12 cellular contexts compared by ENCODE assay signal in genomic region chr13:110925023-110925608, GRCh38. TPM values are rescaled to one million over a fixed set of nuclear protein-coding genes. Genes with fewer than 3 reads are reported as not detected.
DNase-seq lines count a peak whose midpoint lies in the region; ATAC-seq, FAIRE-seq and TF ChIP-seq lines count a peak whose summit lies in the region.
"Had no signal": no experiment of that assay in that cellular context is flagged by ENCODE, and none has a peak within 500 bp of the region (broad histone marks: within the 10 kb centered on the region; RNA-seq: fewer than 3 reads in every experiment).

No MANE protein-coding gene starts in this region.

- TF ChIP-seq RAD21 in A549 (conservative IDR thresholded peaks at IDR 0.05 in 1 of 2, IDR thresholded peaks at IDR 0.05 in 1 of 2), result peak in 1 of 2 experiments; percentile 25; a peak in 1 of 5 replicates

- no peaks in the 10 kb centered on the region for H3K4me1 ChIP-seq in A549

- 68% methylated on average over 8 of the region's 8 CpGs for WGBS in A549 (ENCODE audit: missing lambda C conversion rate)

- TF ChIP-seq POLR2A in A549 (IDR thresholded peaks at IDR 0.05; ENCODE audit: low read length), result no peak

- DNase-seq in A549 (ENCODE audit: low read depth in 1 of 2, low spot score in 1 of 2) (no peak), GM10266 (ENCODE audit: extremely low spot score) (no peak), RPMI7951 (ENCODE audit: low read depth) (peak; percentile 34), fibroblast of the aortic adventitia (ENCODE audit: low read depth) (no peak), urothelium cell line (ENCODE audit: low spot score) (no peak), NCI-H2081 (lab: John Stamatoyannopoulos, UW) (no peak), LoVo (ENCODE audit: low spot score) (no peak), epidermal melanocyte (ENCODE audit: insufficient read length, low spot score) (no peak)
- DNase-seq: activated naive CD4-positive, alpha-beta T cell treated with anti-CD3 and anti-CD28 coated beads for 36 hours; small intestine had no signal

- TF ChIP-seq CTCF in A549 (IDR thresholded peaks at IDR 0.05), result 0 out of 3 replicates have a peak, but pooled peaks have one; percentile 10
- peak; percentile 13 for TF ChIP-seq CTCF in GM10266 (IDR thresholded peaks at IDR 0.05; ENCODE audit: control insufficient read depth, insufficient read depth, low read depth, missing control alignments)
- TF ChIP-seq CTCF in fibroblast of the aortic adventitia (IDR thresholded peaks at IDR 0.05; ENCODE audit: insufficient read depth, low read length), result peak; percentile 6

- no peak for ATAC-seq in A549
- ATAC-seq: activated CD4-positive, CD25-positive, alpha-beta regulatory T cell treated with anti-CD3 and anti-CD28 coated beads, Interleukin-2, amount 50 U/mL, for 24 hours had no signal

- no peak overlapping the region for H3K4me3 ChIP-seq in A549
- H3K4me3 ChIP-seq in fibroblast of the aortic adventitia (ENCODE audit: low read depth, low read length), result no peak overlapping the region

- CTCF ChIA-PET in A549 (lab: Yijun Ruan, JAX), result interaction anchor here (0.6 to 1.1 kb wide), 2 partner anchors 12 to 124 kb away, joined by 3 to 5 read pairs; no protein-coding TSS in a partner anchor

- H3K9me3 ChIP-seq in A549, result no peaks in the 10 kb centered on the region

- no peak overlapping the region for H3K27ac ChIP-seq in A549

- FAIRE-seq in A549 (lab: Jason Lieb, UNC), result no peak
- FAIRE-seq in urothelium cell line (lab: Jason Lieb, UNC), result no peak
- FAIRE-seq: RCC 7860, small intestine had no signal

- no peak overlapping the region for H3K4me2 ChIP-seq in A549

- POLR2A ChIA-PET in A549 (lab: Yijun Ruan, JAX), result no interaction called here

- no peak for TF ChIP-seq EP300 in A549 (IDR thresholded peaks at IDR 0.05)

TF ChIP-seq in A549, 52 proteins besides CTCF, POLR2A, EP300 and RAD21:
- TF ChIP-seq RFX5 (IDR thresholded peaks at IDR 0.05) (no peak), HDAC2 (IDR thresholded peaks at IDR 0.05) (no peak), CHD2 (IDR thresholded peaks at IDR 0.05; ENCODE audit: low read length, partially characterized antibody) (no peak), ELK1 (IDR thresholded peaks at IDR 0.05; ENCODE audit: low read depth, low read length) (no peak), HES2 (IDR thresholded peaks at IDR 0.05) (no peak), EHF (CRISPR knock-in tag; IDR thresholded peaks at IDR 0.05) (no peak), HMGXB4 (CRISPR knock-in tag; IDR thresholded peaks at IDR 0.05; ENCODE audit: borderline replicate concordance) (no peak), JUN (IDR thresholded peaks at IDR 0.05) (no peak), KDM5A (IDR thresholded peaks at IDR 0.05) (no peak), E2F6 (IDR thresholded peaks at IDR 0.05; ENCODE audit: borderline replicate concordance, low read depth) (no peak), USF2 (IDR thresholded peaks at IDR 0.05) (no peak), CBX8 (IDR thresholded peaks at IDR 0.05) (no peak), CEBPB (IDR thresholded peaks at IDR 0.05) (no peak), MAFK (IDR thresholded peaks at IDR 0.05; ENCODE audit: partially characterized antibody) (no peak), NFE2L2 (conservative IDR thresholded peaks at IDR 0.05; ENCODE audit: low read length) (no peak), GATA3 (IDR thresholded peaks at IDR 0.05; ENCODE audit: borderline replicate concordance) (no peak), FOSL2 (IDR thresholded peaks at IDR 0.05) (no peak), FOSL2 (CRISPR knock-in tag; IDR thresholded peaks at IDR 0.05) (no peak), KDM1A (IDR thresholded peaks at IDR 0.05; ENCODE audit: low read depth) (no peak)

RNA-seq across cellular contexts. Expression of gene ANKRD10, which starts 10.2 kb away (rescaled TPM):
- polyA plus RNA-seq in A549 (2011; rRNA removed), result 60.2 and 66.0 TPM in 2 replicates
- polyA plus RNA-seq in A549 (2012; cell fraction: cytosol; rRNA removed), result 23.3 and 26.1 TPM in 2 replicates
- 72.9 and 89.4 TPM in 2 replicates for polyA plus RNA-seq in A549 (2012; cell fraction: nucleus; rRNA removed)
- 27.8 to 35.9 TPM (median 32.1 TPM) in 3 replicates for polyA plus RNA-seq in A549 (2017; fragmentation: RNase III; extraction: RNeasy Plus Mini Kit Qiagen cat#74134 plus additional on column Dnase treatment)
- 56.5 and 92.3 TPM in 2 replicates for polyA minus RNA-seq in A549 (2011; rRNA and poly(A)+ RNA removed)
- 43.8 and 44.7 TPM in 2 replicates for total RNA-seq in RPMI7951 (2014; rRNA removed; shearing (Covaris generic))
- 76.5 and 84.2 TPM in 2 replicates for total RNA-seq in fibroblast of the aortic adventitia (ENCODE audit: low replicate concordance)
